In genomic region chr10:30441974-30442606, GRCh38 we compare ENCODE assay signal across 2 cellular contexts.
TF ChIP-seq lines count a peak whose summit lies in the region.

No MANE protein-coding gene starts in this region.

TF ChIP-seq in K562, 482 proteins besides CTCF, POLR2A, EP300 and RAD21:
- TF ChIP-seq DDX20 (tag; IDR thresholded peaks at IDR 0.05; ENCODE audit: low read depth) (no peak), PML (IDR thresholded peaks at IDR 0.05; ENCODE audit: low read length) (peak; percentile 23; the same call in 1 of the 2 replicates)

TF ChIP-seq in SK-N-SH treated with all-trans-retinoic acid at 6 μM for 48 hours, 23 proteins besides CTCF, POLR2A, EP300 and RAD21:
- no peak for TF ChIP-seq RARB (CRISPR knock-in tag; IDR thresholded peaks at IDR 0.05)
- no peak for TF ChIP-seq CSDC2 (CRISPR knock-in tag; IDR thresholded peaks at IDR 0.05)
